Comparison of ENCODE assay signal across 32 cellular contexts in the genomic region with DNA sequence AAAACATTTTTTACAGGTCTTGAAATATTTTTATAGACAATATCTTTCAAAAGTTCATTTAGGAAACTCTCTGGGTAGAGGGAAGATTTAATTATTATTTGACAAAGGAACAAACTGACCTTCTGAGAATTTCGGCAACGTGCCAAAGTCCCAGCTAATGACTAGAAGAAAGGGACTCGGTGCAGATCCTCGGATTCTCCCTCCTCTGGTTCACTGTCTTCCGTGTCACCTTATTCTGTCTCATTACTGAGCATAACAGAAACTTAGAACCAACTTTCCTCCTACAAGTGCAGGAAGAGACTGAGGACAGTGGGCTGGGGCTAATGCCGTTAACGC.
A peak's percentile ranks its signal among the peaks of the same experiment; 100 is the strongest.
DNase-seq lines count a peak whose midpoint lies in the region; ATAC-seq, FAIRE-seq and TF ChIP-seq lines count a peak whose summit lies in the region.
"Had no signal": no experiment of that assay in that cellular context is flagged by ENCODE, and none has a peak within 500 bp of the region (broad histone marks: within the 10 kb centered on the region; RNA-seq: fewer than 3 reads in every experiment).

No MANE protein-coding gene starts in this region.

- H3K9me3 ChIP-seq in left ventricle myocardium inferior (replicated peaks) (no peaks in the 10 kb centered on the region), endothelial cell of umbilical vein (replicated peaks; ENCODE audit: control insufficient read depth, insufficient read depth, low read length) (no peaks in the 10 kb centered on the region), upper lobe of left lung (no peaks in the 10 kb centered on the region)
- H3K9me3 ChIP-seq: BE2C, Caco-2 had no signal

- peaks cover 24% of the 10 kb centered on the region for H3K4me1 ChIP-seq in left ventricle myocardium inferior
- peaks cover 16% of the 10 kb centered on the region for H3K4me1 ChIP-seq in endothelial cell of umbilical vein (ENCODE audit: control insufficient read depth, extremely low read depth, insufficient read depth, low read length)
- H3K4me1 ChIP-seq in upper lobe of left lung = peaks cover 14 to 37% (median 22%) of the 10 kb centered on the region in 4 donors
- H3K4me1 ChIP-seq: BE2C had no signal

- H3K4me1 Mint-ChIP-seq in mesothelial cell of epicardium = peaks cover 63% of the 10 kb centered on the region
- H3K4me1 Mint-ChIP-seq: activated naive CD8-positive, alpha-beta T cell treated with anti-CD3 and anti-CD28 coated beads for 36 hours; immature natural killer cell had no signal

- WGBS in upper lobe of left lung, 2 donors = 22 to 26% methylated on average over 7 of the region's 7 CpGs

- H3K4me2 ChIP-seq in endothelial cell of umbilical vein (ENCODE audit: insufficient read depth, low read length) = no peak overlapping the region

- TF ChIP-seq POLR2A in endothelial cell of umbilical vein (IDR thresholded peaks at IDR 0.05; ENCODE audit: low read depth, low read length) = no peak
- no peak for TF ChIP-seq POLR2A in upper lobe of left lung (IDR thresholded peaks at IDR 0.05)

- dilution Hi-C loops in endothelial cell of umbilical vein (cut with MboI; ENCODE audit: extremely low pct_ligation_motif_present, low sequenced_read_pairs) = no loop called here

- no peaks in the 10 kb centered on the region for H3K27me3 Mint-ChIP-seq in mesothelial cell of epicardium (ENCODE audit: low read depth)
- H3K27me3 Mint-ChIP-seq: activated naive CD8-positive, alpha-beta T cell treated with anti-CD3 and anti-CD28 coated beads for 36 hours; stimulated activated naive CD8-positive, alpha-beta T cell treated with anti-CD3 and anti-CD28 coated beads, Interleukin-15, Interleukin-2, amounts not matched to agents 100 ng/mL and 50 ng/mL, for 24 hours had no signal

- no peaks in the 10 kb centered on the region for H3K9me3 Mint-ChIP-seq in mesothelial cell of epicardium
- H3K9me3 Mint-ChIP-seq: activated B cell treated with CpG ODN at 0.5 μM for 24 hours; activated naive CD8-positive, alpha-beta T cell treated with anti-CD3 and anti-CD28 coated beads for 36 hours; activated T-helper 2 cell treated with anti-CD3 and anti-CD28 coated beads, Interferon-gamma antibody, Interleukin-2, Interleukin-4, amounts not matched to agents 10 μg/mL and 5 μg/mL and 100 μg/mL, durations not matched to agents 14 hours and 24 hours and 36 hours; endodermal cell; stimulated activated naive CD8-positive, alpha-beta T cell treated with anti-CD3 and anti-CD28 coated beads, Interleukin-15, Interleukin-2, amounts not matched to agents 100 ng/mL and 50 ng/mL, for 24 hours; T-helper 2 cell treated with Interferon-gamma antibody and Interleukin-4, amounts not matched to agents 5 μg/mL and 100 μg/mL, for 36 hours had no signal

- H3K36me3 ChIP-seq in left ventricle myocardium inferior = no peaks in the 10 kb centered on the region
- no peaks in the 10 kb centered on the region for H3K36me3 ChIP-seq in endothelial cell of umbilical vein (ENCODE audit: control insufficient read depth in 2 of 2, extremely low read depth in 1 of 2, insufficient read depth in 2 of 2, low read length in 2 of 2)
- H3K36me3 ChIP-seq in upper lobe of left lung = no peaks in the 10 kb centered on the region
- H3K36me3 ChIP-seq: BE2C had no signal

- H2AFZ ChIP-seq in endothelial cell of umbilical vein (ENCODE audit: low read depth, low read length) = no peak overlapping the region

- CTCF ChIA-PET in endothelial cell of umbilical vein (lab: Charles Lee) = interaction anchor here (0.7 to 2.5 kb wide), 9 partner anchors 11 to 372 kb away, joined by 3 to 9 read pairs (median 3); no protein-coding TSS in a partner anchor

- H3K27ac Mint-ChIP-seq in mesothelial cell of epicardium = peak overlapping the region; percentile 97
- H3K27ac Mint-ChIP-seq: activated B cell treated with CpG ODN at 0.5 μM for 24 hours; activated naive CD8-positive, alpha-beta T cell treated with anti-CD3 and anti-CD28 coated beads for 36 hours; activated T-helper 2 cell treated with anti-CD3 and anti-CD28 coated beads, Interferon-gamma antibody, Interleukin-2, Interleukin-4, amounts not matched to agents 10 μg/mL and 5 μg/mL and 100 μg/mL, durations not matched to agents 14 hours and 24 hours and 36 hours; endodermal cell; immature natural killer cell; stimulated activated naive CD8-positive, alpha-beta T cell treated with anti-CD3 and anti-CD28 coated beads, Interleukin-15, Interleukin-2, amounts not matched to agents 100 ng/mL and 50 ng/mL, for 24 hours; T-helper 2 cell treated with Interferon-gamma antibody and Interleukin-4, amounts not matched to agents 5 μg/mL and 100 μg/mL, for 36 hours had no signal

- H3K27ac ChIP-seq in left ventricle myocardium inferior (replicated peaks) (peak overlapping the region; percentile 66), endothelial cell of umbilical vein (ENCODE audit: insufficient read depth, low read depth, low read length) (no peak overlapping the region), upper lobe of left lung (peak overlapping the region; percentile 25 to 66 (median 46))
- H3K27ac ChIP-seq: HL-60 had no signal

- no peaks in the 10 kb centered on the region for H4K20me1 ChIP-seq in endothelial cell of umbilical vein (replicated peaks; ENCODE audit: control insufficient read depth, extremely low read depth, insufficient read depth, low read length)

- ATAC-seq in Right ventricle myocardium inferior = no peak
- ATAC-seq in upper lobe of left lung (ENCODE audit: low FRiP score in 2 of 2) = no peak
- ATAC-seq: HepG2, SK-N-SH treated with all-trans-retinoic acid at 6 μM for 48 hours had no signal

- no peak for FAIRE-seq in endothelial cell of umbilical vein (lab: Jason Lieb, UNC)
- FAIRE-seq: A204.1, astrocyte, GM12891, HepG2, RCC 7860 had no signal

- POLR2A ChIA-PET in endothelial cell of umbilical vein (lab: Charles Lee) = no interaction called here

- H3K36me3 Mint-ChIP-seq in mesothelial cell of epicardium = no peaks in the 10 kb centered on the region
- H3K36me3 Mint-ChIP-seq: activated naive CD8-positive, alpha-beta T cell treated with anti-CD3 and anti-CD28 coated beads for 36 hours; immature natural killer cell had no signal

- BruUV-seq in endothelial cell of umbilical vein (replicated peaks; lab: Mats Ljungman, UMichigan) = no TSS peak

- intact Hi-C loops in left ventricle myocardium inferior (cut with micrococcal nuclease) (no loop called here), Right ventricle myocardium inferior (cut with DNase I) (no loop called here), endothelial cell of umbilical vein (cut with micrococcal nuclease) (no loop called here)

- peak overlapping the region; percentile 45 for H3K4me3 ChIP-seq in left ventricle myocardium inferior
- H3K4me3 ChIP-seq in endothelial cell of umbilical vein (replicated peaks in 1 of 3; ENCODE audit: insufficient read depth in 1 of 3, low read depth in 1 of 3, low read length in 3 of 3) = no peak overlapping the region
- H3K4me3 ChIP-seq in upper lobe of left lung = peak overlapping the region in 2 of 4 donors; percentile 6 to 15

- no peak overlapping the region for H3K9ac ChIP-seq in endothelial cell of umbilical vein (replicated peaks; ENCODE audit: extremely low read depth, insufficient read depth, low read length)

- DNase-seq in left ventricle myocardium inferior (no peak), Right ventricle myocardium inferior (ENCODE audit: missing footprints) (no peak), endothelial cell of umbilical vein (ENCODE audit: low read depth, low spot score) (peak; percentile 42), mesothelial cell of epicardium (ENCODE audit: low spot score in 2 of 2, unreplicated experiment in 2 of 2) (no peak), upper lobe of left lung (no peak), cerebellum (ENCODE audit: low spot score) (no peak)
- no peak for DNase-seq in activated naive CD4-positive, alpha-beta T cell treated with anti-CD3 and anti-CD28 coated beads, Interleukin-2, amount 50 U/mL, for 16 hours
- DNase-seq in activated CD8-positive, alpha-beta memory T cell treated with anti-CD3 and anti-CD28 coated beads for 24 hours = no peak
- DNase-seq: activated B cell treated with CpG ODN at 0.5 μM for 24 hours; activated CD4-positive, alpha-beta T cell treated with anti-CD3 and anti-CD28 coated beads, Interleukin-2, amount 50 U/mL, for 4 hours; activated CD8-positive, alpha-beta memory T cell treated with anti-CD3 and anti-CD28 coated beads, Interleukin-2, amount 50 U/mL, for 48 hours; activated naive CD8-positive, alpha-beta T cell treated with anti-CD3 and anti-CD28 coated beads for 36 hours; BE2C; Caco-2; cerebellar nuclear complex; endodermal cell; immature natural killer cell; NCI-H1105; NCI-H2081; occipital lobe; retina; stimulated activated CD4-positive, alpha-beta T cell treated with anti-CD3 and anti-CD28 coated beads, Interleukin-4, amount 100 ng/mL, for 4 hours had no signal

- H3K4me3 Mint-ChIP-seq in mesothelial cell of epicardium = peak overlapping the region; percentile 35
- H3K4me3 Mint-ChIP-seq: activated naive CD8-positive, alpha-beta T cell treated with anti-CD3 and anti-CD28 coated beads for 36 hours; endodermal cell; immature natural killer cell; stimulated activated naive CD8-positive, alpha-beta T cell treated with anti-CD3 and anti-CD28 coated beads, Interleukin-15, Interleukin-2, amounts not matched to agents 100 ng/mL and 50 ng/mL, for 24 hours; T-helper 2 cell treated with Interferon-gamma antibody and Interleukin-4, amounts not matched to agents 5 μg/mL and 100 μg/mL, for 36 hours had no signal

- no peak for TF ChIP-seq CTCF in left ventricle myocardium inferior (IDR thresholded peaks at IDR 0.05; ENCODE audit: borderline replicate concordance)
- no peak for TF ChIP-seq CTCF in endothelial cell of umbilical vein (IDR thresholded peaks at IDR 0.05; ENCODE audit: extremely low read depth in 1 of 2, insufficient read depth in 1 of 2, low read depth in 1 of 2, low read length in 2 of 2)
- no peak for TF ChIP-seq CTCF in mesothelial cell of epicardium (IDR thresholded peaks at IDR 0.05; ENCODE audit: unreplicated experiment)
- TF ChIP-seq CTCF in upper lobe of left lung (IDR thresholded peaks at IDR 0.05) = no peak

- H3K27me3 ChIP-seq in left ventricle myocardium inferior (ENCODE audit: low read depth) = no peaks in the 10 kb centered on the region
- no peaks in the 10 kb centered on the region for H3K27me3 ChIP-seq in endothelial cell of umbilical vein (ENCODE audit: control insufficient read depth in 2 of 2, insufficient read depth in 2 of 2, low read length in 2 of 2)
- no peaks in the 10 kb centered on the region for H3K27me3 ChIP-seq in upper lobe of left lung
- H3K27me3 ChIP-seq: BE2C had no signal

- no peaks in the 10 kb centered on the region for H3K9me1 ChIP-seq in endothelial cell of umbilical vein (replicated peaks; ENCODE audit: control insufficient read depth, extremely low read depth, insufficient read depth, low read length)

- H3K79me2 ChIP-seq in endothelial cell of umbilical vein (ENCODE audit: control insufficient read depth, insufficient read depth, low read length) = no peaks in the 10 kb centered on the region

- TF ChIP-seq EP300 in upper lobe of left lung (IDR thresholded peaks at IDR 0.05) = no peak

TF ChIP-seq in endothelial cell of umbilical vein, 7 proteins besides CTCF, POLR2A, EP300 and RAD21 (continues in another document):
- TF ChIP-seq POLR2AphosphoS5 (IDR thresholded peaks at IDR 0.05; ENCODE audit: insufficient read depth, low read depth, low read length) = no peak
